In the genomic region with DNA sequence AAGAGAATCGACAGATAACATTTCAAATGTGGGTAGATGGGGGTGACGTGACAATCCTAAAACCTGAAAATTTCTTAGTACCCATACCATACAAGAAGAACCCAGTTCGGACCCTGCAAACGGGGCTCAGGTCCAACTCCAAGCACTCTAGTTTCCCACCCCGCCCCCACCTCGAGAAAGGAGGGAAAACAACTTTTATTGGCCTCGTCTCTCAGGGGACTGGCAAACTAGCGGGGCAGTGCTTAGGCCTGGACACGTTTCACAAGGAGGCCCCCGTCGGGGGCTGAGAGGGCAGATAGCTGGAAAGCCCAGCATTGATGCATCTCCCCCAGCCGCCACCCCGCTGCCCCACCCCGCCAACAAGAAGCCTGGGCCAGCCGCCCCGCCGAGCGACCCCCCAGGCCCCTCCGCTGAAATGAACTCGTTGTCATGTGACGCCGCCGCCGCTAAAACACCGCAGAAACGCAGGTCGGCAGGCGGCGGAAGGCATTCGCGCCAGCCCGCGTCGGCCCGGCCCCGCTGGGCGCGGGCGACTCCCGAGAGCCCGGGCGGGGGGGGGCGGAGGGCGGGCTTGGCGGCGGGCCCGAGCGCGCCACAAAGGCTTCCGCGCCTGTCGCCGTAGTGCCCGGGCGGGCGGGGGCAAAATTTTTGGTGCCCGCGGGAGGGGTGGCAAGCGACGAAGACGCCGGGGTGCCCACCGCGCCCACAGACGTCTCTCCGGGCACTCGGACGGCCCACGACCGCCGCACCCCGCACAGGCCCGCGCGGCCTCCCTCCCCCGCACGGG, we compare ENCODE assay signal across 8 cellular contexts. TPM values are rescaled to one million over a fixed set of nuclear protein-coding genes. Genes with fewer than 3 reads are reported as not detected.
DNase-seq lines count a peak whose midpoint lies in the region; ATAC-seq and TF ChIP-seq lines count a peak whose summit lies in the region.

No MANE protein-coding gene starts in this region.

- WGBS in trophoblast cell (ENCODE audit: extremely low coverage, insufficient coverage, insufficient read length) = no CpG with 5 or more reads among the region's 77 CpGs
- WGBS in tibial nerve, 2 donors = 0 to 3% methylated on average over 6 to 38 of the region's 77 CpGs

- H3K79me2 ChIP-seq in GM23338 (replicated peaks; ENCODE audit: insufficient read depth) (peaks cover 48% of the 10 kb centered on the region), trophoblast cell (ENCODE audit: control insufficient read depth, insufficient read depth, low read length, poor library complexity) (peaks cover 26% of the 10 kb centered on the region)

- peak overlapping the region; percentile 99 for H4K8ac ChIP-seq in trophoblast cell (ENCODE audit: low read depth, low read length)

- H3K27me3 ChIP-seq in Caco-2 (replicated peaks; ENCODE audit: control insufficient read depth, insufficient read depth, low read length) (no peaks in the 10 kb centered on the region), GM23338 (ENCODE audit: insufficient read depth) (no peaks in the 10 kb centered on the region), cardiac muscle cell (no peaks in the 10 kb centered on the region), trophoblast cell (ENCODE audit: insufficient read depth, low read length) (no peaks in the 10 kb centered on the region), tibial nerve (no peaks in the 10 kb centered on the region)

- H3K9me3 Mint-ChIP-seq in Caco-2 (ENCODE audit: unreplicated experiment) = no peaks in the 10 kb centered on the region
- no peaks in the 10 kb centered on the region for H3K9me3 Mint-ChIP-seq in GM23338

- H3K9me3 ChIP-seq in Caco-2 (no peaks in the 10 kb centered on the region), cardiac muscle cell (ENCODE audit: low read depth) (no peaks in the 10 kb centered on the region), trophoblast cell (ENCODE audit: insufficient read depth, low read depth, low read length) (no peaks in the 10 kb centered on the region), tibial nerve (no peaks in the 10 kb centered on the region)

- peak overlapping the region; percentile 83 for H2BK120ac ChIP-seq in trophoblast cell (ENCODE audit: insufficient read depth, low read length, poor library complexity)

- no peaks in the 10 kb centered on the region for H3K9me2 ChIP-seq in GM23338 (ENCODE audit: insufficient read depth)

- TF ChIP-seq POLR2A in tibial nerve (IDR thresholded peaks at IDR 0.05) = peak; percentile 13 to 21

- H3K14ac ChIP-seq in trophoblast cell (ENCODE audit: low read length) = peak overlapping the region; percentile 99

- no peak overlapping the region for H3K23ac ChIP-seq in trophoblast cell (ENCODE audit: low read length)

- intact Hi-C loops in Caco-2 (cut with micrococcal nuclease; ENCODE audit: unreplicated experiment) = loop anchor here (1.0 to 10.0 kb wide), 10 partner anchors 111 to 676 kb away; partner anchors contain the start of genes IL20RB, NCK1 and PCCB

- H4K20me1 ChIP-seq in GM23338 (replicated peaks; ENCODE audit: insufficient read depth) = no peaks in the 10 kb centered on the region

- no TSS peak for BruUV-seq in Caco-2 (replicated peaks; lab: Mats Ljungman, UMichigan)

- H3K27me3 Mint-ChIP-seq in Caco-2 (ENCODE audit: insufficient read depth, unreplicated experiment) = no peaks in the 10 kb centered on the region
- no peaks in the 10 kb centered on the region for H3K27me3 Mint-ChIP-seq in GM23338 (ENCODE audit: insufficient read depth, low read depth, poor library complexity)

- H3K4me2 ChIP-seq in GM23338 (peak overlapping the region; percentile 80), trophoblast cell (ENCODE audit: low read length) (peak overlapping the region; percentile 87)

- POLR2A ChIA-PET in Caco-2 (lab: Charles Lee) = interaction anchor here (0.5 to 1.9 kb wide), 10 partner anchors 27 to 555 kb away, joined by 3 to 39 read pairs (median 8); partner anchors contain the start of genes MSL2 and NCK1

- H3K27ac Mint-ChIP-seq in Caco-2 (ENCODE audit: unreplicated experiment) (peak overlapping the region; percentile 92), GM23338 (peak overlapping the region; percentile 98)

- no peak for TF ChIP-seq CTCF in Caco-2 (IDR thresholded peaks at IDR 0.05; ENCODE audit: insufficient read depth in 1 of 2, low read depth in 1 of 2, low read length in 1 of 2, severe bottlenecking in 1 of 2, unreplicated experiment in 1 of 2)
- TF ChIP-seq CTCF in GM23338 (conservative IDR thresholded peaks at IDR 0.05; ENCODE audit: low read depth in 2 of 2) = no peak
- no peak for TF ChIP-seq CTCF in cardiac muscle cell (IDR thresholded peaks at IDR 0.05; ENCODE audit: low read depth, low read length)
- TF ChIP-seq CTCF in tibial nerve (IDR thresholded peaks at IDR 0.05) = no peak

- H3K36me3 Mint-ChIP-seq in Caco-2 (ENCODE audit: insufficient read depth, unreplicated experiment) (peaks cover 29% of the 10 kb centered on the region), GM23338 (ENCODE audit: low read depth) (no peaks in the 10 kb centered on the region)

- peak overlapping the region; percentile 98 for H3K18ac ChIP-seq in trophoblast cell (ENCODE audit: low read length)

- peaks cover 16% of the 10 kb centered on the region for H3K79me1 ChIP-seq in trophoblast cell (ENCODE audit: low read length)

- peak overlapping the region; percentile 99 for H3K4ac ChIP-seq in trophoblast cell (ENCODE audit: low read depth, low read length)

- H3K36me3 ChIP-seq in Caco-2 (ENCODE audit: control insufficient read depth, insufficient read depth, low read length) (no peaks in the 10 kb centered on the region), GM23338 (ENCODE audit: insufficient read depth) (no peaks in the 10 kb centered on the region), cardiac muscle cell (no peaks in the 10 kb centered on the region), trophoblast cell (ENCODE audit: control insufficient read depth in 1 of 2, insufficient read depth in 2 of 2, low read length in 2 of 2) (no peaks in the 10 kb centered on the region), tibial nerve (no peaks in the 10 kb centered on the region)

- peak; percentile 14 for ATAC-seq in GM23338

- H2AK5ac ChIP-seq in trophoblast cell (ENCODE audit: low read length) = no peak overlapping the region

- peak overlapping the region; percentile 99 for H4K91ac ChIP-seq in trophoblast cell (ENCODE audit: low read depth, low read length)

- DNase-seq in Caco-2 (peak; percentile 79 to 90), GM23338 (ENCODE audit: low spot score) (peak; percentile 79), NAMALWA (ENCODE audit: low spot score) (peak; percentile 77), SW 1271 (lab: John Stamatoyannopoulos, UW) (peak; percentile 48 to 67), cardiac muscle cell (ENCODE audit: low read depth in 1 of 2, low spot score in 1 of 2) (peak; percentile 85 to 88), trophoblast cell (peak; percentile 47 to 64), tibial nerve (ENCODE audit: low spot score in 2 of 2) (peak; percentile 50 to 72)
- DNase-seq in activated naive CD8-positive, alpha-beta T cell treated with anti-CD3 and anti-CD28 coated beads, Interleukin-2, amount 50 U/mL, for 16 hours (ENCODE audit: low read depth, low spot score) = peak; percentile 9

- H3K4me1 Mint-ChIP-seq in Caco-2 (ENCODE audit: low read depth, unreplicated experiment) (peaks cover 18% of the 10 kb centered on the region), GM23338 (peaks cover 44% of the 10 kb centered on the region)

- H2AFZ ChIP-seq in GM23338 (no peak overlapping the region), trophoblast cell (ENCODE audit: insufficient read depth, low read length, poor library complexity) (peak overlapping the region; percentile 78)

- peak overlapping the region; percentile 96 for H3K27ac ChIP-seq in GM23338 (ENCODE audit: low read depth)
- peak overlapping the region; percentile 100 for H3K27ac ChIP-seq in cardiac muscle cell
- peak overlapping the region; percentile 98 for H3K27ac ChIP-seq in trophoblast cell (ENCODE audit: low read depth, low read length)
- H3K27ac ChIP-seq in tibial nerve = peak overlapping the region; percentile 98 to 100 (median 98)

- peak in 1 of 2 donors; percentile 24 for TF ChIP-seq EP300 in tibial nerve (IDR thresholded peaks at IDR 0.05)

- H2BK12ac ChIP-seq in trophoblast cell (ENCODE audit: low read length) = no peak overlapping the region

- peaks cover 7% of the 10 kb centered on the region; the same call in 1 of the 2 replicates for H3F3A ChIP-seq in GM23338 (replicated peaks; ENCODE audit: low read depth)

- peak overlapping the region; percentile 77 for H3K4me3 ChIP-seq in Caco-2 (ENCODE audit: low read depth, low read length)
- H3K4me3 ChIP-seq in GM23338 = peak overlapping the region; percentile 75
- H3K4me3 ChIP-seq in cardiac muscle cell = peak overlapping the region; percentile 80
- peak overlapping the region; percentile 88 for H3K4me3 ChIP-seq in trophoblast cell (ENCODE audit: low read depth, low read length)
- H3K4me3 ChIP-seq in tibial nerve = peak overlapping the region; percentile 82 to 94 (median 88)

- H3K4me1 ChIP-seq in Caco-2 (peaks cover 17% of the 10 kb centered on the region), GM23338 (ENCODE audit: insufficient read depth) (peaks cover 27% of the 10 kb centered on the region), cardiac muscle cell (ENCODE audit: low read depth) (peaks cover 32% of the 10 kb centered on the region), trophoblast cell (ENCODE audit: control insufficient read depth in 1 of 2, insufficient read depth in 2 of 2, low read length in 2 of 2) (peaks cover 6 to 12% of the 10 kb centered on the region in 2 experiments), tibial nerve (peaks cover 0 to 53% (median 20%) of the 10 kb centered on the region in 4 donors)

- peak overlapping the region; percentile 96 for H3K9ac ChIP-seq in trophoblast cell (ENCODE audit: low read length)

- CTCF ChIA-PET in Caco-2 (lab: Charles Lee) = interaction anchor here (0.8 to 2.8 kb wide), 18 partner anchors 10 to 680 kb away, joined by 3 to 70 read pairs (median 6); partner anchors contain the start of gene MSL2

- peak overlapping the region; percentile 99 for H2BK5ac ChIP-seq in trophoblast cell (ENCODE audit: low read depth, low read length, poor library complexity)

- peak overlapping the region; percentile 91 for H4K12ac ChIP-seq in trophoblast cell (ENCODE audit: low read depth, low read length)

- H3K4me3 Mint-ChIP-seq in Caco-2 (ENCODE audit: unreplicated experiment) (peak overlapping the region; percentile 76), GM23338 (peak overlapping the region; percentile 88)

TF ChIP-seq in GM23338, 12 proteins besides CTCF, POLR2A, EP300 and RAD21:
- TF ChIP-seq POLR2AphosphoS5 (IDR thresholded peaks at IDR 0.05; ENCODE audit: low read depth) (peak; percentile 55; the same call in 1 of the 2 replicates), EZH2 (IDR thresholded peaks at IDR 0.05; ENCODE audit: low read depth, unreplicated experiment) (no peak)
TF ChIP-seq in GM23338: peak in this region for 1.

RNA-seq across cellular contexts. Expression of gene STAG1, which starts 0.7 kb away (rescaled TPM):
- total RNA-seq in Caco-2 (2022) (33.3 and 37.5 TPM in 2 replicates), cardiac muscle cell (18.3 and 21.0 TPM in 2 replicates), tibial nerve (10 to 100 TPM; 48.6 to 71.2 (median 58.2) TPM)
- 21.9 and 23.7 TPM in 2 replicates for total RNA-seq in GM23338 (2014; rRNA removed; shearing (Covaris generic))
- polyA plus RNA-seq in GM23338 (2016; fragmentation: Nextera tagmentation; extraction: Ambion mirVana) (7.6 and 9.0 TPM in 2 replicates), cardiac muscle cell (12.7 and 14.1 TPM in 2 replicates)
- polyA plus RNA-seq in trophoblast cell (2013) = 13.3 and 13.7 TPM in 2 replicates

Comparison
In these comparisons a context has a peak if more than half of its experiments do, and no peak if none do; other contexts are left out.
1. Peak in every context shown above with its lines: DNase-seq, ATAC-seq, H3K4me3 ChIP-seq and H3K27ac ChIP-seq.
2. DNase-seq: peak in every context shown above with its lines; median percentile 86 in cardiac muscle cell; 84 in Caco-2; 79 in GM23338; 77 in NAMALWA; 61 in tibial nerve; 58 in SW 1271; 56 in trophoblast cell; 9 in activated naive CD8-positive, alpha-beta T cell treated with anti-CD3 and anti-CD28 coated beads, Interleukin-2, amount 50 U/mL, for 16 hours.